Comparison of ENCODE assay signal across 16 cellular contexts in the genomic region with DNA sequence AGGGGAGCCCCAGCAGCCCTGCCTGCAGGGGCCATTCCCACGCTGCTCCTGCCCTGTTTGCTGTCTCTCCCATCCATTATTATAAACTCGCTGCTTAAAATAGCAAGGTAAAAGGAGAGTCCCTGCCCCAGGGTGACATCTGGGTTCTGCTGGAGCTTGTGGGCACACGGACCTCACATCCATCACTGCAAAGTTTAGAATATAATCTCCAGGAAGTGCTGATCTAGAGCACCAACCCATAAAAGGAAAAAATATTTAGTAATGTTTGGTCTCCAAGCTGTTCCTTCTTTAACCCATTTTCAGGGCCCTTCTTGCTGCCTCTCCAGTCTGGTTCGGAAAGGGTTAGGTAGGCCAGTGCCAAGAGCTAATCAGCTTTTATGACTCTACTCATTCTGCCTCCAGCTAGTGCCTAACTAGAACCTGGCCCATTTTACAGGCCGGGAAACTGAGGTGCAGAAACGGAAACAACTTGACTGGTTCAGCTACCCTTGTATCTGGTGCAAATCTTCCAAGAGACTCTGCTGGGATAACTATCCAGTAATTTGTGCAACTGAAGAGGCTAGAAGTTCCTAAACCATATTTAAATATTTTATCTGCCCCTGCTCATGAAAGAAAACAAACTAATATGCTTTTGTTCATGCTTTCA. TPM values are rescaled to one million over a fixed set of nuclear protein-coding genes. Genes with fewer than 3 reads are reported as not detected.
DNase-seq lines count a peak whose midpoint lies in the region; ATAC-seq and TF ChIP-seq lines count a peak whose summit lies in the region.
"Had no signal": no experiment of that assay in that cellular context is flagged by ENCODE, and none has a peak within 500 bp of the region (broad histone marks: within the 10 kb centered on the region; RNA-seq: fewer than 3 reads in every experiment).

No MANE protein-coding gene starts in this region.

- peak overlapping the region; percentile 84 for H3K9ac ChIP-seq in mesenchymal stem cell (ENCODE audit: low read length)

- peak overlapping the region; percentile 58 to 88 for H3K4ac ChIP-seq in mesenchymal stem cell (ENCODE audit: low read depth in 1 of 2, low read length in 2 of 2)

- H3K4me1 ChIP-seq in mesenchymal stem cell (ENCODE audit: control insufficient read depth, insufficient read depth, low read depth, low read length) (peaks cover 39% of the 10 kb centered on the region), testis (peaks cover 77% of the 10 kb centered on the region)

- no peak overlapping the region for H2AFZ ChIP-seq in mesenchymal stem cell (ENCODE audit: low read depth, low read length)

- peak overlapping the region in 1 of 2 experiments; percentile 55 for H3K18ac ChIP-seq in mesenchymal stem cell (ENCODE audit: low read depth in 1 of 2, low read length in 2 of 2)

- H2BK12ac ChIP-seq in mesenchymal stem cell (ENCODE audit: low read length in 2 of 2) = peak overlapping the region; percentile 45 to 69

- no peak overlapping the region for H3K23ac ChIP-seq in mesenchymal stem cell (ENCODE audit: low read length in 2 of 2)

- no peak overlapping the region for H4K91ac ChIP-seq in mesenchymal stem cell (ENCODE audit: low read length)

- H3K27ac ChIP-seq in mesenchymal stem cell (ENCODE audit: low read length, poor library complexity, severe bottlenecking) (no peak overlapping the region), testis (peak overlapping the region; percentile 47 to 79)
- H3K27ac ChIP-seq: RWPE1 had no signal

- WGBS in mesenchymal stem cell = 68% methylated on average over 5 of the region's 6 CpGs
- WGBS in testis, 2 donors = 57 to 63% methylated on average over 6 of the region's 6 CpGs

- no peak overlapping the region for H3K4me2 ChIP-seq in mesenchymal stem cell (ENCODE audit: low read length, poor library complexity, severe bottlenecking)

- no peak for TF ChIP-seq CTCF in testis (IDR thresholded peaks at IDR 0.05)

- no peak for TF ChIP-seq POLR2A in testis (IDR thresholded peaks at IDR 0.05)

- H2BK5ac ChIP-seq in mesenchymal stem cell (ENCODE audit: low read depth, low read length, poor library complexity, severe bottlenecking) = no peak overlapping the region

- peak overlapping the region; percentile 37 for H2BK120ac ChIP-seq in mesenchymal stem cell (ENCODE audit: low read depth, low read length)

- H2BK15ac ChIP-seq in mesenchymal stem cell (ENCODE audit: low read depth, poor library complexity, severe bottlenecking) = no peak overlapping the region

- no peaks in the 10 kb centered on the region for H3K9me3 ChIP-seq in mesenchymal stem cell (ENCODE audit: control insufficient read depth, low read length)
- no peaks in the 10 kb centered on the region for H3K9me3 ChIP-seq in testis

- H3K79me1 ChIP-seq in mesenchymal stem cell (replicated peaks; ENCODE audit: low read length, poor library complexity, severe bottlenecking) = peaks cover 3% of the 10 kb centered on the region

- H3K4me3 ChIP-seq in mesenchymal stem cell (ENCODE audit: insufficient read depth in 1 of 2, low read depth in 1 of 2, low read length in 2 of 2) (no peak overlapping the region), testis (no peak overlapping the region)

- no peak for ATAC-seq in HG02798 (IDR thresholded peaks at IDR 0.05; ENCODE audit: poor library complexity, unreplicated experiment)

- intact Hi-C loops in testis (cut with DNase I; ENCODE audit: low total_unique reads) = no loop called here

- peak overlapping the region; percentile 43 for H4K8ac ChIP-seq in mesenchymal stem cell (ENCODE audit: low read length)

- H3K14ac ChIP-seq in mesenchymal stem cell (ENCODE audit: low read length in 2 of 2) = no peak overlapping the region

- DNase-seq in EH (ENCODE audit: low read depth) (peak; percentile 75), amniotic epithelial cell (ENCODE audit: low read depth) (peak; percentile 31), mesenchymal stem cell (peak; percentile 47), testis (no peak), A172 (ENCODE audit: low spot score) (no peak), DMS 273 treated with DMSO at 0.1 percent for 48 hours (lab: John Stamatoyannopoulos, UW) (no peak)
- no peak for DNase-seq in activated CD4-positive, alpha-beta T cell treated with anti-CD3 and anti-CD28 coated beads for 4 hours
- DNase-seq: activated CD4-positive, CD25-positive, alpha-beta regulatory T cell treated with anti-CD3 and anti-CD28 coated beads, Interleukin-2, amount 50 U/mL, for 72 hours; activated naive CD8-positive, alpha-beta T cell treated with anti-CD3 and anti-CD28 coated beads for 36 hours; cerebellar nuclear complex; NCI-H2029 treated with DMSO at 0.1 percent for 48 hours; NCI-H748 treated with DMSO at 0.1 percent for 48 hours had no signal

- H3K36me3 ChIP-seq in mesenchymal stem cell (ENCODE audit: control insufficient read depth in 1 of 2, insufficient read depth in 2 of 2, low read depth in 1 of 2, low read length in 2 of 2) = peaks cover 0 to 3% of the 10 kb centered on the region in 2 experiments
- H3K36me3 ChIP-seq in testis (ENCODE audit: low read depth, missing control alignments) = no peaks in the 10 kb centered on the region

- H2AK5ac ChIP-seq in mesenchymal stem cell (ENCODE audit: low read length, severe bottlenecking) = no peak overlapping the region

- H3K27me3 ChIP-seq in mesenchymal stem cell (ENCODE audit: control insufficient read depth in 1 of 2, insufficient read depth in 1 of 2, low read length in 2 of 2) (no peaks in the 10 kb centered on the region), testis (no peaks in the 10 kb centered on the region)

RNA-seq across cellular contexts. Expression of a gene that starts 37.5 kb away (rescaled TPM):
- 21.1 TPM for polyA plus RNA-seq in mesenchymal stem cell (2013, experiment 1 of 2)
- 20.4 TPM for polyA plus RNA-seq in mesenchymal stem cell (2013, experiment 2 of 2)
- 10 to 100 TPM; 17.7 to 23.1 TPM for total RNA-seq in testis
- polyA plus RNA-seq in testis (ENCODE audit: insufficient read depth, low read depth, low replicate concordance) = 28.6 TPM
- total RNA-seq in A172 (2014; rRNA removed; shearing (Covaris generic)) = not detected in 2 replicates
- total RNA-seq: activated naive CD8-positive, alpha-beta T cell treated with anti-CD3 and anti-CD28 coated beads for 36 hours; Daoy; T-helper 2 cell treated with Interferon-gamma antibody and Interleukin-4, amounts not matched to agents 100 ng/mL and 5 ng/mL, for 36 hours had no signal

Comparison
In these comparisons a context has a peak if more than half of its experiments do, and no peak if none do; other contexts are left out.
1. DNase-seq: peak in EH (single experiment), amniotic epithelial cell (single experiment) and mesenchymal stem cell (single experiment); none in testis (single experiment), A172 (single experiment), activated CD4-positive, alpha-beta T cell treated with anti-CD3 and anti-CD28 coated beads for 4 hours (0 of 2) and DMS 273 treated with DMSO at 0.1 percent for 48 hours (single experiment).
2. RNA of a gene that starts 37.5 kb away (total RNA-seq): 17.7 to 23.1 TPM in testis; not detected in A172; every median in the first group is over 10 times any median in the second.